25 cellular contexts compared by ENCODE assay signal in the genomic region with DNA sequence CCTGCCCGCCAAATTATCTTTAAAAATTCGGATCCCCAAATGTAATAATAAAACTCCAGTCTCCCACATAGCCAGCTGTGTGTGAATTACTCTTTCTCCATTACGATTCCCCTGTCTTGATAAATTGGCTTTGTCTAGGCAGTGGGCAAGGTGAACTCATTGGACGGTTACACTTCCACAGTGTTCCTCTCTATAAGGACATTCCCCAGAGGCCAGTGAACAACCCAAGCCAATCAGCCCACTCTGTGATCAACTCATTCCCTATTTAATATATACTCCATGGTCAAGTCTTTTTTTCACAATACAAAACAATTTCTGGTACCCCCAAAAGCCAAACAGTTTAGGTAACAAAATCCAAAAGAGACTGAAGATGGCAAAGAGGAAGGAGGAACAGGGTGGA.
"Had no signal": no experiment of that assay in that cellular context is flagged by ENCODE, and none has a peak within 500 bp of the region (broad histone marks: within the 10 kb centered on the region; RNA-seq: fewer than 3 reads in every experiment).

No MANE protein-coding gene starts in this region.

- H3K27ac Mint-ChIP-seq: activated CD4-positive, alpha-beta memory T cell treated with anti-CD3 and anti-CD28 coated beads for 36 hours; activated naive CD4-positive, alpha-beta T cell treated with anti-CD3 and anti-CD28 coated beads for 36 hours; activated naive CD8-positive, alpha-beta T cell treated with anti-CD3 and anti-CD28 coated beads, Interleukin-2, amount 10 ng/mL, durations not matched to agents 7 days and 5 days; stimulated activated effector memory CD8-positive, alpha-beta T cell treated with anti-CD3 and anti-CD28 coated beads, Interleukin-12 subunit alpha, Interleukin-12 subunit beta, amount 100 ng/mL, for 72 hours had no signal

- H3K4me1 Mint-ChIP-seq: stimulated activated effector memory CD8-positive, alpha-beta T cell treated with anti-CD3 and anti-CD28 coated beads, Interleukin-12 subunit alpha, Interleukin-12 subunit beta, amount 100 ng/mL, for 72 hours had no signal

- H3K4me1 ChIP-seq: breast epithelium, colonic mucosa, esophagus squamous epithelium, transverse colon had no signal

- H3K27me3 ChIP-seq: breast epithelium, colonic mucosa, esophagus squamous epithelium, gastrocnemius medialis, stomach, transverse colon had no signal

- H3K4me3 ChIP-seq: breast epithelium, colonic mucosa, esophagus squamous epithelium, gastrocnemius medialis, mucosa of descending colon, stomach, transverse colon had no signal

- H3K36me3 ChIP-seq: breast epithelium, colonic mucosa, esophagus squamous epithelium, gastrocnemius medialis, stomach, transverse colon had no signal

- H3K27me3 Mint-ChIP-seq: activated CD4-positive, alpha-beta memory T cell treated with anti-CD3 and anti-CD28 coated beads for 36 hours had no signal

- ATAC-seq: gastrocnemius medialis; left colon; mucosa of descending colon; sciatic nerve; stimulated activated effector memory CD8-positive, alpha-beta T cell treated with anti-CD3 and anti-CD28 coated beads, Interleukin-12 subunit alpha, Interleukin-12 subunit beta, amount 100 ng/mL, for 72 hours had no signal

- DNase-seq: activated CD4-positive, alpha-beta memory T cell treated with anti-CD3 and anti-CD28 coated beads for 36 hours; activated CD4-positive, alpha-beta T cell treated with anti-CD3 and anti-CD28 coated beads for 48 hours; activated CD4-positive, CD25-positive, alpha-beta regulatory T cell; activated effector memory CD4-positive, alpha-beta T cell treated with Interleukin-2 at 50 U/mL for 16 hours; activated naive CD4-positive, alpha-beta T cell treated with anti-CD3 and anti-CD28 coated beads for 36 hours; activated naive CD8-positive, alpha-beta T cell treated with anti-CD3 and anti-CD28 coated beads, Interleukin-2, amount 10 ng/mL, durations not matched to agents 7 days and 5 days; activated T-cell treated with anti-CD3 and anti-CD28 coated beads, Interleukin-2, amount 50 U/mL, for 48 hours; amniotic stem cell; colonic mucosa; esophagus squamous epithelium; gastrocnemius medialis; head of caudate nucleus; hypothalamus; left colon; mesenchymal stem cell; mucosa of descending colon; small intestine; stimulated activated CD4-positive, alpha-beta T cell treated with anti-CD3 and anti-CD28 coated beads, Interleukin-2, amount 100 ng/mL, for 24 hours; stomach; T-helper 1 cell; transverse colon had no signal

- H3K4me3 Mint-ChIP-seq: activated CD4-positive, alpha-beta memory T cell treated with anti-CD3 and anti-CD28 coated beads for 36 hours; activated naive CD4-positive, alpha-beta T cell treated with anti-CD3 and anti-CD28 coated beads for 36 hours; activated naive CD8-positive, alpha-beta T cell treated with anti-CD3 and anti-CD28 coated beads, Interleukin-2, amount 10 ng/mL, durations not matched to agents 7 days and 5 days; neural crest cell; stimulated activated effector memory CD8-positive, alpha-beta T cell treated with anti-CD3 and anti-CD28 coated beads, Interleukin-12 subunit alpha, Interleukin-12 subunit beta, amount 100 ng/mL, for 72 hours had no signal

- H3K9me3 Mint-ChIP-seq: activated CD4-positive, alpha-beta memory T cell treated with anti-CD3 and anti-CD28 coated beads for 36 hours; activated naive CD4-positive, alpha-beta T cell treated with anti-CD3 and anti-CD28 coated beads for 36 hours; neural crest cell; stimulated activated effector memory CD8-positive, alpha-beta T cell treated with anti-CD3 and anti-CD28 coated beads, Interleukin-12 subunit alpha, Interleukin-12 subunit beta, amount 100 ng/mL, for 72 hours had no signal

- H3K9me3 ChIP-seq: breast epithelium, colonic mucosa, esophagus squamous epithelium, gastrocnemius medialis, mucosa of descending colon, stomach, transverse colon had no signal

- H3K36me3 Mint-ChIP-seq: activated CD4-positive, alpha-beta memory T cell treated with anti-CD3 and anti-CD28 coated beads for 36 hours; activated naive CD8-positive, alpha-beta T cell treated with anti-CD3 and anti-CD28 coated beads, Interleukin-2, amount 10 ng/mL, durations not matched to agents 7 days and 5 days; stimulated activated effector memory CD8-positive, alpha-beta T cell treated with anti-CD3 and anti-CD28 coated beads, Interleukin-12 subunit alpha, Interleukin-12 subunit beta, amount 100 ng/mL, for 72 hours had no signal

- H3K27ac ChIP-seq: breast epithelium, colonic mucosa, esophagus squamous epithelium, gastrocnemius medialis, stomach, transverse colon had no signal
